Comparison of ENCODE assay signal across 1 cellular context in genomic region chr16:74666425-74667214, GRCh38.
TF ChIP-seq lines count a peak whose summit lies in the region.

Gene RFWD3, minus strand, starts transcription at chr16:74666877. Its CDS starts 5,428 bp downstream, at chr16:74661449.

TF ChIP-seq in HepG2, 621 proteins besides CTCF, POLR2A, EP300 and RAD21 (continued from another document and continues in another):
- TF ChIP-seq AHDC1 (CRISPR knock-in tag; IDR thresholded peaks at IDR 0.05; ENCODE audit: borderline replicate concordance) (0 out of 2 replicates have a peak, but pooled peaks have one; percentile 18), MNT (IDR thresholded peaks at IDR 0.05) (peak; percentile 28; the same call in 1 of the 2 replicates), ASH2L (IDR thresholded peaks at IDR 0.05; ENCODE audit: insufficient read length, low read depth, low read length) (peak; percentile 90), HOMEZ (CRISPR knock-in tag; IDR thresholded peaks at IDR 0.05; ENCODE audit: low read depth) (peak; percentile 69; the same call in 1 of the 2 replicates), ZNF747 (CRISPR knock-in tag; IDR thresholded peaks at IDR 0.05; ENCODE audit: borderline replicate concordance) (no peak), ZFYVE20 (CRISPR knock-in tag; IDR thresholded peaks at IDR 0.05; ENCODE audit: borderline replicate concordance, low read depth) (0 out of 2 replicates have a peak, but pooled peaks have one; percentile 62), JUN (CRISPR knock-in tag; IDR thresholded peaks at IDR 0.05) (0 out of 2 replicates have a peak, but pooled peaks have one; percentile 36), ATF7-NPFF (CRISPR knock-in tag; IDR thresholded peaks at IDR 0.05; ENCODE audit: low read depth) (peak; percentile 85), KLF13 (CRISPR knock-in tag; IDR thresholded peaks at IDR 0.05) (0 out of 2 replicates have a peak, but pooled peaks have one; percentile 56), ZNF510 (CRISPR knock-in tag; IDR thresholded peaks at IDR 0.05; ENCODE audit: low read depth) (peak; percentile 67; the same call in 1 of the 2 replicates), ISX (CRISPR knock-in tag; conservative IDR thresholded peaks at IDR 0.05) (no peak), SIX1 (CRISPR knock-in tag; IDR thresholded peaks at IDR 0.05; ENCODE audit: borderline replicate concordance) (no peak), ARNT2 (CRISPR knock-in tag; IDR thresholded peaks at IDR 0.05; ENCODE audit: low read depth) (no peak; the same call in 1 of the 2 replicates), LRRFIP1 (CRISPR knock-in tag; conservative IDR thresholded peaks at IDR 0.05) (no peak), RBAK (CRISPR knock-in tag; IDR thresholded peaks at IDR 0.05) (no peak), ZNF713 (CRISPR knock-in tag; IDR thresholded peaks at IDR 0.05) (no peak), ATAD3A (CRISPR knock-in tag; IDR thresholded peaks at IDR 0.05) (no peak), NR2C2 (CRISPR knock-in tag; IDR thresholded peaks at IDR 0.05; ENCODE audit: borderline replicate concordance) (peak; percentile 64), JUNB (CRISPR knock-in tag; IDR thresholded peaks at IDR 0.05; ENCODE audit: borderline replicate concordance) (no peak; the same call in 1 of the 2 replicates), MYC (CRISPR knock-in tag; IDR thresholded peaks at IDR 0.05; ENCODE audit: borderline replicate concordance) (peak; percentile 94), ZNF670 (CRISPR knock-in tag; IDR thresholded peaks at IDR 0.05; ENCODE audit: borderline replicate concordance) (peak; percentile 79; the same call in 1 of the 2 replicates), KMT2A (CRISPR knock-in tag; IDR thresholded peaks at IDR 0.05) (peak; percentile 98), ZUFSP (CRISPR knock-in tag; IDR thresholded peaks at IDR 0.05; ENCODE audit: borderline replicate concordance) (no peak), NR1H2 (CRISPR knock-in tag; IDR thresholded peaks at IDR 0.05; ENCODE audit: borderline replicate concordance, low read depth) (no peak), ZNF646 (CRISPR knock-in tag; IDR thresholded peaks at IDR 0.05) (no peak), ZKSCAN8 (CRISPR knock-in tag; IDR thresholded peaks at IDR 0.05; ENCODE audit: borderline replicate concordance) (0 out of 2 replicates have a peak, but pooled peaks have one; percentile 13), TFAP4 (IDR thresholded peaks at IDR 0.05; ENCODE audit: borderline replicate concordance, low read depth) (no peak), IRX3 (CRISPR knock-in tag; IDR thresholded peaks at IDR 0.05; ENCODE audit: borderline replicate concordance, low read depth) (no peak), RXRA (CRISPR knock-in tag; IDR thresholded peaks at IDR 0.05) (peak; percentile 85), HMG20B (CRISPR knock-in tag; conservative IDR thresholded peaks at IDR 0.05) (no peak), ZNF513 (CRISPR knock-in tag; conservative IDR thresholded peaks at IDR 0.05) (no peak)
